13 cellular contexts compared by ENCODE assay signal in genomic region chr20:4134861-4135379, GRCh38. TPM values are rescaled to one million over a fixed set of nuclear protein-coding genes. Genes with fewer than 3 reads are reported as not detected.
DNase-seq lines count a peak whose midpoint lies in the region; ATAC-seq, FAIRE-seq and TF ChIP-seq lines count a peak whose summit lies in the region.
"Had no signal": no experiment of that assay in that cellular context is flagged by ENCODE, and none has a peak within 500 bp of the region (broad histone marks: within the 10 kb centered on the region; RNA-seq: fewer than 3 reads in every experiment).

No MANE protein-coding gene starts in this region.

- FAIRE-seq in A549 (lab: Jason Lieb, UNC): no peak
- FAIRE-seq: HTR-8/SVneo had no signal

- H2BK12ac ChIP-seq in mesenchymal stem cell (ENCODE audit: low read length in 2 of 2): peak overlapping the region; percentile 93 to 96

- H3K9me2 ChIP-seq in SK-N-SH: no peaks in the 10 kb centered on the region

- peak overlapping the region; percentile 79 for H2AFZ ChIP-seq in SK-N-SH (ENCODE audit: low read depth)
- peak overlapping the region; percentile 19 for H2AFZ ChIP-seq in mesenchymal stem cell (ENCODE audit: low read depth, low read length)

- H3K27me3 ChIP-seq in SK-N-SH (ENCODE audit: insufficient read depth) (no peaks in the 10 kb centered on the region), mesenchymal stem cell (ENCODE audit: control insufficient read depth in 1 of 2, insufficient read depth in 1 of 2, low read length in 2 of 2) (no peaks in the 10 kb centered on the region)

- peak overlapping the region; percentile 87 for H4K8ac ChIP-seq in mesenchymal stem cell (ENCODE audit: low read length)

- DNase-seq in A549 (ENCODE audit: low read depth in 1 of 2, low spot score in 1 of 2): peak in 1 of 2 experiments; percentile 76
- DNase-seq in SK-N-SH: no peak
- no peak for DNase-seq in mesenchymal stem cell
- DNase-seq in retina: no peak
- no peak for DNase-seq in ecto neural progenitor cell (ENCODE audit: low spot score)
- DNase-seq: effector CD4-positive, alpha-beta T cell; GDM1; stimulated activated naive CD4-positive, alpha-beta T cell had no signal

- H3K4me1 ChIP-seq in A549 (peaks cover 67% of the 10 kb centered on the region), SK-N-SH (ENCODE audit: control insufficient read depth in 1 of 2, insufficient read depth in 2 of 2, low read depth in 1 of 2, low read length in 1 of 2) (peaks cover 0 to 20% of the 10 kb centered on the region in 2 experiments; a peak in 2 of 4 replicates), mesenchymal stem cell (ENCODE audit: control insufficient read depth, insufficient read depth, low read depth, low read length) (peaks cover 22% of the 10 kb centered on the region)

- H4K91ac ChIP-seq in mesenchymal stem cell (ENCODE audit: low read length): peak overlapping the region; percentile 73

- no peak overlapping the region for H3K23ac ChIP-seq in mesenchymal stem cell (ENCODE audit: low read length in 2 of 2)

- H2BK120ac ChIP-seq in mesenchymal stem cell (ENCODE audit: low read depth, low read length): peak overlapping the region; percentile 43

- peak overlapping the region; percentile 31 for H2BK5ac ChIP-seq in mesenchymal stem cell (ENCODE audit: low read depth, low read length, poor library complexity, severe bottlenecking)

- H4K20me1 ChIP-seq in SK-N-SH (ENCODE audit: insufficient read depth): no peaks in the 10 kb centered on the region

- H3K18ac ChIP-seq in mesenchymal stem cell (ENCODE audit: low read depth in 1 of 2, low read length in 2 of 2): peak overlapping the region; percentile 89 to 92

- H2BK15ac ChIP-seq in mesenchymal stem cell (ENCODE audit: low read depth, poor library complexity, severe bottlenecking): peak overlapping the region; percentile 99

- POLR2A ChIA-PET in A549 (lab: Yijun Ruan, JAX) (interaction anchor here (0.6 to 3.2 kb wide), 8 partner anchors 11 to 61 kb away, joined by 3 to 48 read pairs (median 4); no protein-coding TSS in a partner anchor), SK-N-SH (lab: Yijun Ruan, JAX) (no interaction called here)

- H3K9me3 ChIP-seq in A549 (peaks cover under 1% of the 10 kb centered on the region; the same call in 1 of the 3 replicates), SK-N-SH (no peaks in the 10 kb centered on the region), mesenchymal stem cell (ENCODE audit: control insufficient read depth, low read length) (no peaks in the 10 kb centered on the region)

- 5% methylated on average over 15 of the region's 15 CpGs for WGBS in A549 (ENCODE audit: missing lambda C conversion rate)
- WGBS in SK-N-SH (ENCODE audit: low lambda C conversion rate): 57% methylated on average over 13 of the region's 15 CpGs
- 77% methylated on average over 15 of the region's 15 CpGs for WGBS in mesenchymal stem cell

- no peak overlapping the region for H3K14ac ChIP-seq in mesenchymal stem cell (ENCODE audit: low read length in 2 of 2)

- no peaks in the 10 kb centered on the region for H3K79me2 ChIP-seq in SK-N-SH (ENCODE audit: insufficient read depth)

- H3K4me2 ChIP-seq in A549: peak overlapping the region; percentile 77
- peak overlapping the region; percentile 61 for H3K4me2 ChIP-seq in SK-N-SH
- H3K4me2 ChIP-seq in mesenchymal stem cell (ENCODE audit: low read length, poor library complexity, severe bottlenecking): no peak overlapping the region

- TF ChIP-seq CTCF in A549 (IDR thresholded peaks at IDR 0.05): no peak
- TF ChIP-seq CTCF in SK-N-SH (IDR thresholded peaks at IDR 0.05): no peak

- H3K4me3 ChIP-seq in A549 (peak overlapping the region; percentile 17), SK-N-SH (ENCODE audit: low read depth in 2 of 2, low read length in 1 of 2) (no peak overlapping the region), mesenchymal stem cell (ENCODE audit: insufficient read depth in 1 of 2, low read depth in 1 of 2, low read length in 2 of 2) (peak overlapping the region in 1 of 2 experiments; percentile 23)

- ATAC-seq in A549 (peak; percentile 30 to 35; a peak in 5 of 6 replicates), GM21360 (IDR thresholded peaks at IDR 0.05; ENCODE audit: unreplicated experiment) (peak; percentile 44), GM19455 (IDR thresholded peaks at IDR 0.05; ENCODE audit: unreplicated experiment) (no peak), GM18519 (IDR thresholded peaks at IDR 0.05; ENCODE audit: low FRiP score, unreplicated experiment) (no peak)

- TF ChIP-seq RAD21 in A549 (conservative IDR thresholded peaks at IDR 0.05 in 1 of 2, IDR thresholded peaks at IDR 0.05 in 1 of 2) (no peak), SK-N-SH (IDR thresholded peaks at IDR 0.05; ENCODE audit: low read length) (no peak)

- H3K36me3 ChIP-seq in SK-N-SH (replicated peaks in 1 of 2; ENCODE audit: control insufficient read depth in 1 of 2, insufficient read depth in 2 of 2, low read length in 1 of 2): no peaks in the 10 kb centered on the region
- no peaks in the 10 kb centered on the region for H3K36me3 ChIP-seq in mesenchymal stem cell (ENCODE audit: control insufficient read depth in 1 of 2, insufficient read depth in 2 of 2, low read depth in 1 of 2, low read length in 2 of 2)

- CTCF ChIA-PET in A549 (lab: Yijun Ruan, JAX): interaction anchor here (1.0 to 5.5 kb wide), 11 partner anchors 10 to 42 kb away, joined by 3 to 63 read pairs (median 7); no protein-coding TSS in a partner anchor
- CTCF ChIA-PET in SK-N-SH (lab: Yijun Ruan, JAX): no interaction called here

- no peaks in the 10 kb centered on the region for H3K79me1 ChIP-seq in mesenchymal stem cell (replicated peaks; ENCODE audit: low read length, poor library complexity, severe bottlenecking)

- H3K27ac ChIP-seq in A549: peak overlapping the region; percentile 93
- peak overlapping the region in 1 of 2 experiments; percentile 95; a peak in 2 of 4 replicates for H3K27ac ChIP-seq in SK-N-SH (ENCODE audit: low read depth in 2 of 2, low read length in 1 of 2)
- peak overlapping the region; percentile 92 for H3K27ac ChIP-seq in mesenchymal stem cell (ENCODE audit: low read length, poor library complexity, severe bottlenecking)
- H3K27ac ChIP-seq: C4-2B had no signal

- H3K9ac ChIP-seq in SK-N-SH (peak overlapping the region; percentile 45), mesenchymal stem cell (ENCODE audit: low read length) (peak overlapping the region; percentile 24)

- peaks cover 18% of the 10 kb centered on the region for H3F3A ChIP-seq in SK-N-SH (replicated peaks; ENCODE audit: insufficient read depth)

- peak overlapping the region; percentile 77 for H2AK5ac ChIP-seq in mesenchymal stem cell (ENCODE audit: low read length, severe bottlenecking)

- no peak for TF ChIP-seq POLR2A in A549 (IDR thresholded peaks at IDR 0.05; ENCODE audit: low read length)

- H3K4ac ChIP-seq in mesenchymal stem cell (ENCODE audit: low read depth in 1 of 2, low read length in 2 of 2): peak overlapping the region; percentile 61 to 92

- TF ChIP-seq EP300 in A549 (IDR thresholded peaks at IDR 0.05): no peak
- TF ChIP-seq EP300 in SK-N-SH (IDR thresholded peaks at IDR 0.05; ENCODE audit: borderline replicate concordance in 1 of 2, low read depth in 1 of 2, low read length in 1 of 2): no peak

TF ChIP-seq in A549, 52 proteins besides CTCF, POLR2A, EP300 and RAD21 (continues in another document):
- TF ChIP-seq NPAS2 (CRISPR knock-in tag; IDR thresholded peaks at IDR 0.05; ENCODE audit: borderline replicate concordance) (no peak), TP53 (CRISPR knock-in tag; IDR thresholded peaks at IDR 0.05) (0 out of 2 replicates have a peak, but pooled peaks have one; percentile 62), RARB (CRISPR knock-in tag; IDR thresholded peaks at IDR 0.05) (no peak), BCL3 (IDR thresholded peaks at IDR 0.05) (no peak; the same call in 2 of the 3 replicates), CHD4 (IDR thresholded peaks at IDR 0.05; ENCODE audit: borderline replicate concordance) (no peak), SMC3 (IDR thresholded peaks at IDR 0.05) (no peak)

TF ChIP-seq in SK-N-SH, 30 proteins besides CTCF, POLR2A, EP300 and RAD21 (continues in another document):
- TF ChIP-seq NFIC (IDR thresholded peaks at IDR 0.05; ENCODE audit: borderline replicate concordance) (no peak), GATA2 (CRISPR knock-in tag; IDR thresholded peaks at IDR 0.05) (no peak), TCF12 (IDR thresholded peaks at IDR 0.05) (no peak)
- TF ChIP-seq, protein P1, sequence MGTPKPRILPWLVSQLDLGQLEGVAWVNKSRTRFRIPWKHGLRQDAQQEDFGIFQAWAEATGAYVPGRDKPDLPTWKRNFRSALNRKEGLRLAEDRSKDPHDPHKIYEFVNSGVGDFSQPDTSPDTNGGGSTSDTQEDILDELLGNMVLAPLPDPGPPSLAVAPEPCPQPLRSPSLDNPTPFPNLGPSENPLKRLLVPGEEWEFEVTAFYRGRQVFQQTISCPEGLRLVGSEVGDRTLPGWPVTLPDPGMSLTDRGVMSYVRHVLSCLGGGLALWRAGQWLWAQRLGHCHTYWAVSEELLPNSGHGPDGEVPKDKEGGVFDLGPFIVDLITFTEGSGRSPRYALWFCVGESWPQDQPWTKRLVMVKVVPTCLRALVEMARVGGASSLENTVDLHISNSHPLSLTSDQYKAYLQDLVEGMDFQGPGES (IDR thresholded peaks at IDR 0.05; ENCODE audit: low read depth, low read length): no peak

RNA-seq across cellular contexts. Expression of gene SMOX, which starts 13.7 kb away (rescaled TPM):
- 67.4 and 111 TPM in 2 replicates for polyA plus RNA-seq in A549 (2011; rRNA removed)
- polyA plus RNA-seq in A549 (2012; cell fraction: cytosol; rRNA removed): 143 and 175 TPM in 2 replicates
- polyA plus RNA-seq in A549 (2012; cell fraction: nucleus; rRNA removed): 251 and 331 TPM in 2 replicates
- polyA plus RNA-seq in A549 (2017; fragmentation: RNase III; extraction: RNeasy Plus Mini Kit Qiagen cat#74134 plus additional on column Dnase treatment): 118 to 139 TPM (median 131 TPM) in 3 replicates
- polyA minus RNA-seq in A549 (2011; rRNA and poly(A)+ RNA removed): 35.4 and 69.5 TPM in 2 replicates
- polyA plus RNA-seq in SK-N-SH (2012; rRNA removed): 7.6 and 17.2 TPM in 2 replicates
- 8.3 and 10.4 TPM in 2 replicates for polyA plus RNA-seq in SK-N-SH (2012; cell fraction: cytosol; rRNA removed)
- polyA plus RNA-seq in SK-N-SH (2012; cell fraction: nucleus; rRNA removed): 27.9 and 36.1 TPM in 2 replicates
- 48.3 TPM for polyA plus RNA-seq in mesenchymal stem cell (2013, experiment 1 of 2)
- 50.0 TPM for polyA plus RNA-seq in mesenchymal stem cell (2013, experiment 2 of 2)

Comparison
In these comparisons a context has a peak if more than half of its experiments do, and no peak if none do; other contexts are left out.
1. ATAC-seq: peak in A549 (2 of 2) and GM21360 (single experiment); none in GM19455 (single experiment) and GM18519 (single experiment).